In genomic region chr15:74397239-74398068, GRCh38 we compare ENCODE assay signal across 1 cellular context.
TF ChIP-seq lines count a peak whose summit lies in the region.

No MANE protein-coding gene starts in this region.

TF ChIP-seq in IMR-90, 13 proteins besides CTCF, POLR2A, EP300 and RAD21 (continued from another document):
- TF ChIP-seq USF2 (IDR thresholded peaks at IDR 0.05; ENCODE audit: low read depth, low read length), result no peak
